In the genomic region with DNA sequence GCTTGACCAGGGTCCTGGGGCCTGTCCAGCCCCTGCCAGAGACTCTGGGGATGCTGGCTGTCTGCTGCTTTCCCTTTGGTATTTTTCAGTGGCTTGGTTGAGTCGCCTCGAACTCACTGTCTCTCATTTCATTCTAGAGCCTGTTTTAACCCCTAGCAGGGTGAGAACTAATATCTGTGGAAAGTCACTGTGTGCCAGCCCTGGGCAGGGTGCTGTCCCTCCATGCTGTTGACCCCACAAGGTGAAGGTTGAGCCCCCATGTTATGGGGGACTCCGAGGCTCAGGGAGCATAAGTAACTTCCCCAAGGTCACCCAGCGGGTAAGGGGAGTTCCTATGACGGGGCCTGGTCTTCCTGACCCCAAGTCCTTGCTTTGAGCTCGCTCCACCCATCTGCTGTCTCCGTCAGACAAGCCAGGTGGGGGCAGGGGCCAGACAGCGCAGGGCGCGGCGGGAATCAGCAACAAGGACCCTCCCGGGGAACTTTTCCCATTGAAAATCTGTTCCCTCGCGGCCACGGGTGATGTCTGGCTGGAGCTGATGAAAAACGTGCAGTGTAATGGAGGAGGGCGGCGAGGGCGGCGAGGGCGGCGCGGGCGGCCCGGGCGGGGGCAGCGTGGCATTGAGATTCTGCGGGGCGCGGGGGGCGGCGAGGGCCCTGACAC, we compare ENCODE assay signal across 8 cellular contexts. TPM values are rescaled to one million over a fixed set of nuclear protein-coding genes. Genes with fewer than 3 reads are reported as not detected.
A peak's percentile ranks its signal among the peaks of the same experiment; 100 is the strongest.
DNase-seq lines count a peak whose midpoint lies in the region; ATAC-seq and TF ChIP-seq lines count a peak whose summit lies in the region.

No MANE protein-coding gene starts in this region.

- intact Hi-C loops in left colon (cut with DNase I, micrococcal nuclease) (loop anchor here in 1 of 2 donors (10.0 kb wide), 1 partner anchor 94 kb away; no protein-coding TSS in a partner anchor), tibial artery (cut with DNase I; ENCODE audit: low total_unique reads) (no loop called here)

- H3K36me3 ChIP-seq in tibial artery, result peaks cover 0 to under 1% (median 0%) of the 10 kb centered on the region in 3 donors

- peaks cover 33% of the 10 kb centered on the region for H3K27me3 Mint-ChIP-seq in activated naive CD8-positive, alpha-beta T cell treated with anti-CD3 and anti-CD28 coated beads, Interleukin-2, amount 50 U/mL, for 24 hours

- TF ChIP-seq CTCF in tibial artery (IDR thresholded peaks at IDR 0.05), result no peak

- no peak for TF ChIP-seq POLR2A in GM18505 (IDR thresholded peaks at IDR 0.05; ENCODE audit: borderline replicate concordance, extremely low read depth, insufficient read depth, insufficient read length)

- ATAC-seq in activated naive CD8-positive, alpha-beta T cell treated with anti-CD3 and anti-CD28 coated beads, Interleukin-2, amount 50 U/mL, for 24 hours, result peak; percentile 51
- peak; percentile 11 for ATAC-seq in left colon
- no peak for ATAC-seq in GM18505 (IDR thresholded peaks at IDR 0.05; ENCODE audit: unreplicated experiment)
- ATAC-seq in esophagus mucosa, result no peak

- peak overlapping the region; percentile 53 to 57 for H3K4me3 ChIP-seq in tibial artery

- in situ Hi-C loops in KBM-7 (cut with MboI; ENCODE audit: low pct_unique_long_range_greater_than_20kb, low sequenced_read_pairs), result loop anchor here (25.0 kb wide), 1 partner anchor 106 kb away; a partner anchor contains a TSS

- peak overlapping the region; percentile 83 for H3K27ac Mint-ChIP-seq in activated naive CD8-positive, alpha-beta T cell treated with anti-CD3 and anti-CD28 coated beads, Interleukin-2, amount 50 U/mL, for 24 hours

- H3K9me3 Mint-ChIP-seq in activated naive CD8-positive, alpha-beta T cell treated with anti-CD3 and anti-CD28 coated beads, Interleukin-2, amount 50 U/mL, for 24 hours, result no peaks in the 10 kb centered on the region

- H3K27me3 ChIP-seq in tibial artery, result peaks cover 0 to 3% of the 10 kb centered on the region in 2 donors

- peak; percentile 40 for DNase-seq in Daoy (ENCODE audit: low read depth)
- peak; percentile 38 for DNase-seq in KBM-7
- peak; percentile 51 for DNase-seq in activated naive CD8-positive, alpha-beta T cell treated with anti-CD3 and anti-CD28 coated beads, Interleukin-2, amount 50 U/mL, for 24 hours
- peak in 1 of 2 donors; percentile 41 for DNase-seq in left colon
- no peak for DNase-seq in tibial artery
- DNase-seq in SKM-1 (lab: John Stamatoyannopoulos, UW; ENCODE audit: unreplicated experiment), result no peak

- peak overlapping the region in 1 of 2 donors; percentile 50 for H3K27ac ChIP-seq in tibial artery

- H3K36me3 Mint-ChIP-seq in activated naive CD8-positive, alpha-beta T cell treated with anti-CD3 and anti-CD28 coated beads, Interleukin-2, amount 50 U/mL, for 24 hours (ENCODE audit: low read depth), result no peaks in the 10 kb centered on the region

- H3K9me3 ChIP-seq in tibial artery, result no peaks in the 10 kb centered on the region

- H3K4me1 ChIP-seq in tibial artery, result peaks cover 0 to 45% (median 24%) of the 10 kb centered on the region in 4 donors

- H3K4me1 Mint-ChIP-seq in activated naive CD8-positive, alpha-beta T cell treated with anti-CD3 and anti-CD28 coated beads, Interleukin-2, amount 50 U/mL, for 24 hours, result peaks cover 23% of the 10 kb centered on the region

- H3K4me3 Mint-ChIP-seq in activated naive CD8-positive, alpha-beta T cell treated with anti-CD3 and anti-CD28 coated beads, Interleukin-2, amount 50 U/mL, for 24 hours, result peak overlapping the region; percentile 84

RNA-seq across cellular contexts. Expression of a gene that starts 32.8 kb away (rescaled TPM):
- 25.7 and 47.8 TPM in 2 replicates for total RNA-seq in Daoy (2014; rRNA removed; shearing (Covaris generic))
- total RNA-seq in left colon (10 to 100 TPM; 25.7 to 28.1 TPM), esophagus mucosa (19.5 TPM)

RNA-seq across cellular contexts. Expression of a gene that starts 42.5 kb away (rescaled TPM):
- total RNA-seq in Daoy (2014; rRNA removed; shearing (Covaris generic)), result 112 and 640 TPM in 2 replicates
- total RNA-seq in left colon, result 10 to 100 TPM; 48.2 to 69.5 TPM
- total RNA-seq in esophagus mucosa, result 63.0 TPM

RNA-seq across cellular contexts. Expression of a gene that starts 50.5 kb away (rescaled TPM):
- 1.2 and 4.9 TPM in 2 replicates for total RNA-seq in Daoy (2014; rRNA removed; shearing (Covaris generic))
- 1 to 10 TPM in 1 of 2 donors, under 1 TPM in 1; 0.58 to 3.1 TPM for total RNA-seq in left colon
- total RNA-seq in esophagus mucosa, result 0.12 TPM

Comparison
In these comparisons a context has a peak if more than half of its experiments do, and no peak if none do; other contexts are left out.
1. DNase-seq: peak in Daoy (single experiment), KBM-7 (single experiment) and activated naive CD8-positive, alpha-beta T cell treated with anti-CD3 and anti-CD28 coated beads, Interleukin-2, amount 50 U/mL, for 24 hours (single experiment); none in tibial artery (0 of 2) and SKM-1 (single experiment).
2. ATAC-seq: peak in activated naive CD8-positive, alpha-beta T cell treated with anti-CD3 and anti-CD28 coated beads, Interleukin-2, amount 50 U/mL, for 24 hours (single experiment) and left colon (single experiment); none in GM18505 (single experiment) and esophagus mucosa (single experiment).